Comparison of ENCODE assay signal across 9 cellular contexts in genomic region chr10:123021517-123021916, GRCh38. TPM values are rescaled to one million over a fixed set of nuclear protein-coding genes. Genes with fewer than 3 reads are reported as not detected.
A peak's percentile ranks its signal among the peaks of the same experiment; 100 is the strongest.
DNase-seq lines count a peak whose midpoint lies in the region; ATAC-seq, FAIRE-seq and TF ChIP-seq lines count a peak whose summit lies in the region.
"Had no signal": no experiment of that assay in that cellular context is flagged by ENCODE, and none has a peak within 500 bp of the region (broad histone marks: within the 10 kb centered on the region; RNA-seq: fewer than 3 reads in every experiment).

No MANE protein-coding gene starts in this region.

- H3K4me1 Mint-ChIP-seq in Caco-2 (ENCODE audit: low read depth, unreplicated experiment) (peaks cover 7% of the 10 kb centered on the region), HFFc6 (ENCODE audit: low read depth) (no peaks in the 10 kb centered on the region), T-helper 17 cell (peaks cover 4% of the 10 kb centered on the region)

- H3K27me3 Mint-ChIP-seq in Caco-2 (ENCODE audit: insufficient read depth, unreplicated experiment) (no peaks in the 10 kb centered on the region), HFFc6 (ENCODE audit: insufficient read depth) (no peaks in the 10 kb centered on the region), T-helper 17 cell (no peaks in the 10 kb centered on the region)

- TF ChIP-seq POLR2A in gastrocnemius medialis (IDR thresholded peaks at IDR 0.05) = no peak

- in situ Hi-C loops in gastrocnemius medialis (cut with MboI; ENCODE audit: low sequenced_read_pairs in 4 of 4) = no loop called here

- H3K27ac ChIP-seq in kidney (ENCODE audit: low read depth in 2 of 2, low read length in 2 of 2) = no peak overlapping the region
- H3K27ac ChIP-seq in gastrocnemius medialis = no peak overlapping the region

- H3K4me3 ChIP-seq in Caco-2 (ENCODE audit: low read depth, low read length) (no peak overlapping the region), kidney (ENCODE audit: low read length in 2 of 2) (no peak overlapping the region), gastrocnemius medialis (no peak overlapping the region)

- H3K4me1 ChIP-seq in Caco-2 = no peaks in the 10 kb centered on the region
- H3K4me1 ChIP-seq in kidney (ENCODE audit: control insufficient read depth in 1 of 2, insufficient read depth in 1 of 2, low read depth in 1 of 2, low read length in 2 of 2) = no peaks in the 10 kb centered on the region
- no peaks in the 10 kb centered on the region for H3K4me1 ChIP-seq in gastrocnemius medialis

- no peak for FAIRE-seq in kidney (lab: Jason Lieb, UNC)

- CTCF ChIA-PET in Caco-2 (lab: Charles Lee) = interaction anchor here (0.5 to 1.3 kb wide), 4 partner anchors 12 to 906 kb away, joined by 3 to 8 read pairs (median 4); no protein-coding TSS in a partner anchor

- H3K27me3 ChIP-seq in Caco-2 (replicated peaks; ENCODE audit: control insufficient read depth, insufficient read depth, low read length) = no peaks in the 10 kb centered on the region
- no peaks in the 10 kb centered on the region for H3K27me3 ChIP-seq in gastrocnemius medialis

- H3K27ac Mint-ChIP-seq in Caco-2 (ENCODE audit: unreplicated experiment) (no peak overlapping the region), HFFc6 (no peak overlapping the region), T-helper 17 cell (peak overlapping the region; percentile 21)

- DNase-seq in Caco-2 = no peak
- DNase-seq in HFFc6 = peak; percentile 15
- DNase-seq in T-helper 17 cell = no peak
- DNase-seq in kidney = no peak
- DNase-seq in T-helper 1 cell = no peak
- no peak for DNase-seq in posterior vena cava (ENCODE audit: low spot score)
- no peak for DNase-seq in foreskin melanocyte
- DNase-seq in gastrocnemius medialis = no peak
- DNase-seq: RPMI8226 had no signal

- no peak overlapping the region for H3K9ac ChIP-seq in kidney (ENCODE audit: low read length in 2 of 2)

- BruUV-seq in Caco-2 (replicated peaks; lab: Mats Ljungman, UMichigan) = no TSS peak

- POLR2A ChIA-PET in Caco-2 (lab: Charles Lee) = no interaction called here

- ATAC-seq in T-helper 17 cell (no peak), gastrocnemius medialis (no peak)

- H3K4me3 Mint-ChIP-seq in Caco-2 (ENCODE audit: unreplicated experiment) (no peak overlapping the region), HFFc6 (no peak overlapping the region), T-helper 17 cell (no peak overlapping the region)

- H3K36me3 Mint-ChIP-seq in Caco-2 (ENCODE audit: insufficient read depth, unreplicated experiment) = no peaks in the 10 kb centered on the region
- H3K36me3 Mint-ChIP-seq in HFFc6 (ENCODE audit: low read depth) = 0 out of 2 replicates have a peak, but pooled peaks cover 4% of the 10 kb centered on the region
- no peaks in the 10 kb centered on the region for H3K36me3 Mint-ChIP-seq in T-helper 17 cell (ENCODE audit: low read depth)

- intact Hi-C loops in Caco-2 (cut with micrococcal nuclease; ENCODE audit: unreplicated experiment) = loop anchor here (1.0 kb wide), 1 partner anchor 13 kb away; the partner anchor contains the start of gene IKZF5
- intact Hi-C loops in kidney (cut with DNase I) = no loop called here
- intact Hi-C loops in posterior vena cava (cut with DNase I) = no loop called here
- intact Hi-C loops in gastrocnemius medialis (cut with DNase I; ENCODE audit: low total_unique reads) = no loop called here

- H3K9me3 ChIP-seq in Caco-2 (no peaks in the 10 kb centered on the region), T-helper 17 cell (ENCODE audit: control insufficient read depth, low read length, poor library complexity, severe bottlenecking) (no peaks in the 10 kb centered on the region), kidney (ENCODE audit: control insufficient read depth in 1 of 2, low read length in 2 of 2) (no peaks in the 10 kb centered on the region), gastrocnemius medialis (no peaks in the 10 kb centered on the region)

- H3K36me3 ChIP-seq in Caco-2 (ENCODE audit: control insufficient read depth, insufficient read depth, low read length) = no peaks in the 10 kb centered on the region
- H3K36me3 ChIP-seq in kidney (ENCODE audit: control insufficient read depth in 1 of 2, insufficient read depth in 2 of 2, low read length in 2 of 2) = no peaks in the 10 kb centered on the region
- H3K36me3 ChIP-seq in gastrocnemius medialis = no peaks in the 10 kb centered on the region

- H3K9me3 Mint-ChIP-seq in Caco-2 (ENCODE audit: unreplicated experiment) = no peaks in the 10 kb centered on the region
- H3K9me3 Mint-ChIP-seq in HFFc6 = no peaks in the 10 kb centered on the region

- TF ChIP-seq CTCF in Caco-2 (IDR thresholded peaks at IDR 0.05; ENCODE audit: insufficient read depth in 1 of 2, low read depth in 1 of 2, low read length in 1 of 2, severe bottlenecking in 1 of 2, unreplicated experiment in 1 of 2) (peak; percentile 43 to 44), HFFc6 (IDR thresholded peaks at IDR 0.05) (peak; percentile 55; the same call in 1 of the 2 replicates), kidney (IDR thresholded peaks at IDR 0.05; ENCODE audit: borderline replicate concordance, extremely low read depth, insufficient read depth) (peak; percentile 5), gastrocnemius medialis (IDR thresholded peaks at IDR 0.05 in 4 of 5, conservative IDR thresholded peaks at IDR 0.05 in 1 of 5) (no peak)

RNA-seq across cellular contexts. Expression of gene ACADSB, which starts 12.7 kb away (rescaled TPM):
- total RNA-seq in Caco-2 (2022) (23.5 and 25.3 TPM in 2 replicates), T-helper 17 cell (10 to 100 TPM; 19.8 to 24.0 TPM), kidney (26.6 TPM), posterior vena cava (10 to 100 TPM; 18.1 to 20.9 TPM), gastrocnemius medialis (10 to 100 TPM; 16.2 to 40.2 (median 22.0) TPM)
- 10 to 100 TPM; 17.7 to 25.2 (median 23.2) TPM for total RNA-seq in HFFc6 (2021; fragmentation: NEBNext Ultra II Directional; extraction: Animal tissue kit (Norgen Biotek cat#: 25700))
- polyA plus RNA-seq in kidney (ENCODE audit: insufficient read depth, low read depth, low replicate concordance) = 48.5 TPM

RNA-seq across cellular contexts. Expression of gene IKZF5, which starts 12.9 kb away (rescaled TPM):
- total RNA-seq in Caco-2 (2022) = 10.4 and 11.6 TPM in 2 replicates
- 10 to 100 TPM in 3 of 6 experiments, 1 to 10 TPM in 3; 9.3 to 11.2 (median 9.9) TPM for total RNA-seq in HFFc6 (2021; fragmentation: NEBNext Ultra II Directional; extraction: Animal tissue kit (Norgen Biotek cat#: 25700))
- total RNA-seq in T-helper 17 cell = 10 to 100 TPM; 35.7 to 56.1 TPM
- 17.1 TPM for total RNA-seq in kidney
- 7.3 TPM for polyA plus RNA-seq in kidney (ENCODE audit: insufficient read depth, low read depth, low replicate concordance)
- 10 to 100 TPM; 15.5 to 19.1 TPM for total RNA-seq in posterior vena cava
- 10 to 100 TPM in 1 of 4 donors, 1 to 10 TPM in 3; 4.3 to 11.0 (median 7.7) TPM for total RNA-seq in gastrocnemius medialis

RNA-seq across cellular contexts. Expression of gene PSTK, which starts 41.3 kb away (rescaled TPM):
- total RNA-seq in Caco-2 (2022) (8.2 and 9.1 TPM in 2 replicates), T-helper 17 cell (10 to 100 TPM; 10.3 to 10.5 TPM), kidney (4.3 TPM), posterior vena cava (1 to 10 TPM; 2.3 to 3.4 TPM), gastrocnemius medialis (1 to 10 TPM; 2.2 to 7.0 (median 4.4) TPM)
- 1 to 10 TPM; 2.6 to 5.1 (median 4.2) TPM for total RNA-seq in HFFc6 (2021; fragmentation: NEBNext Ultra II Directional; extraction: Animal tissue kit (Norgen Biotek cat#: 25700))
- polyA plus RNA-seq in kidney (ENCODE audit: insufficient read depth, low read depth, low replicate concordance) = 4.7 TPM

Comparison
In these comparisons a context has a peak if more than half of its experiments do, and no peak if none do; other contexts are left out.
1. CTCF ChIP-seq: peak in Caco-2 (2 of 2), HFFc6 (single experiment) and kidney (single experiment); none in gastrocnemius medialis (0 of 5).